1 cellular context compared by ENCODE assay signal in the genomic region with DNA sequence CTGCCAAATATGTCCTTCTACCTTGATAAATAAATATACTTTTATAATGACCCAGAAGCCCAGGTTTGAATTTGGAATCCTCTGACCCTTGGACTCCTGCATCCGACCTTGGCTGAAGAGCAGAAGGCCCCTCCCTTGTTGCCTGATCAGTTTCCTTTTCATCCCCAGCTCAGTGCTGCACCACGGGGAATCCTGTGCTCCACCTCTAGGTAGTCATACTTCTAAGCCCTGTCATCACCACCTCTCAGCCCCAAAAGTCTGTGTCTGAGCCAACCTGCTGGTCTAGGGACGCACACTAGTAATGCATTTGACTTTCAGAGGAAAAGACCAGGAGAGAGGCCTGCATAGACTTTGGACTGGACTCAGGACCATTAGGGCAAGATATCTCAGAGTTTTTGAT.
TF ChIP-seq lines count a peak whose summit lies in the region.

No MANE protein-coding gene starts in this region.

TF ChIP-seq in GM23338, 12 proteins besides CTCF, POLR2A, EP300 and RAD21:
- TF ChIP-seq ZNF114 (CRISPR knock-in tag; IDR thresholded peaks at IDR 0.05) (no peak), EZH2 (IDR thresholded peaks at IDR 0.05; ENCODE audit: low read depth, unreplicated experiment) (no peak), EZH2phosphoT487 (IDR thresholded peaks at IDR 0.05; ENCODE audit: unreplicated experiment) (no peak), ETS1 (IDR thresholded peaks at IDR 0.05) (no peak), REST (IDR thresholded peaks at IDR 0.05; ENCODE audit: unreplicated experiment) (no peak), ZNF331 (CRISPR knock-in tag; IDR thresholded peaks at IDR 0.05; ENCODE audit: low read depth) (no peak), JUNB (IDR thresholded peaks at IDR 0.05; ENCODE audit: unreplicated experiment) (no peak)
- TF ChIP-seq, protein P1, sequence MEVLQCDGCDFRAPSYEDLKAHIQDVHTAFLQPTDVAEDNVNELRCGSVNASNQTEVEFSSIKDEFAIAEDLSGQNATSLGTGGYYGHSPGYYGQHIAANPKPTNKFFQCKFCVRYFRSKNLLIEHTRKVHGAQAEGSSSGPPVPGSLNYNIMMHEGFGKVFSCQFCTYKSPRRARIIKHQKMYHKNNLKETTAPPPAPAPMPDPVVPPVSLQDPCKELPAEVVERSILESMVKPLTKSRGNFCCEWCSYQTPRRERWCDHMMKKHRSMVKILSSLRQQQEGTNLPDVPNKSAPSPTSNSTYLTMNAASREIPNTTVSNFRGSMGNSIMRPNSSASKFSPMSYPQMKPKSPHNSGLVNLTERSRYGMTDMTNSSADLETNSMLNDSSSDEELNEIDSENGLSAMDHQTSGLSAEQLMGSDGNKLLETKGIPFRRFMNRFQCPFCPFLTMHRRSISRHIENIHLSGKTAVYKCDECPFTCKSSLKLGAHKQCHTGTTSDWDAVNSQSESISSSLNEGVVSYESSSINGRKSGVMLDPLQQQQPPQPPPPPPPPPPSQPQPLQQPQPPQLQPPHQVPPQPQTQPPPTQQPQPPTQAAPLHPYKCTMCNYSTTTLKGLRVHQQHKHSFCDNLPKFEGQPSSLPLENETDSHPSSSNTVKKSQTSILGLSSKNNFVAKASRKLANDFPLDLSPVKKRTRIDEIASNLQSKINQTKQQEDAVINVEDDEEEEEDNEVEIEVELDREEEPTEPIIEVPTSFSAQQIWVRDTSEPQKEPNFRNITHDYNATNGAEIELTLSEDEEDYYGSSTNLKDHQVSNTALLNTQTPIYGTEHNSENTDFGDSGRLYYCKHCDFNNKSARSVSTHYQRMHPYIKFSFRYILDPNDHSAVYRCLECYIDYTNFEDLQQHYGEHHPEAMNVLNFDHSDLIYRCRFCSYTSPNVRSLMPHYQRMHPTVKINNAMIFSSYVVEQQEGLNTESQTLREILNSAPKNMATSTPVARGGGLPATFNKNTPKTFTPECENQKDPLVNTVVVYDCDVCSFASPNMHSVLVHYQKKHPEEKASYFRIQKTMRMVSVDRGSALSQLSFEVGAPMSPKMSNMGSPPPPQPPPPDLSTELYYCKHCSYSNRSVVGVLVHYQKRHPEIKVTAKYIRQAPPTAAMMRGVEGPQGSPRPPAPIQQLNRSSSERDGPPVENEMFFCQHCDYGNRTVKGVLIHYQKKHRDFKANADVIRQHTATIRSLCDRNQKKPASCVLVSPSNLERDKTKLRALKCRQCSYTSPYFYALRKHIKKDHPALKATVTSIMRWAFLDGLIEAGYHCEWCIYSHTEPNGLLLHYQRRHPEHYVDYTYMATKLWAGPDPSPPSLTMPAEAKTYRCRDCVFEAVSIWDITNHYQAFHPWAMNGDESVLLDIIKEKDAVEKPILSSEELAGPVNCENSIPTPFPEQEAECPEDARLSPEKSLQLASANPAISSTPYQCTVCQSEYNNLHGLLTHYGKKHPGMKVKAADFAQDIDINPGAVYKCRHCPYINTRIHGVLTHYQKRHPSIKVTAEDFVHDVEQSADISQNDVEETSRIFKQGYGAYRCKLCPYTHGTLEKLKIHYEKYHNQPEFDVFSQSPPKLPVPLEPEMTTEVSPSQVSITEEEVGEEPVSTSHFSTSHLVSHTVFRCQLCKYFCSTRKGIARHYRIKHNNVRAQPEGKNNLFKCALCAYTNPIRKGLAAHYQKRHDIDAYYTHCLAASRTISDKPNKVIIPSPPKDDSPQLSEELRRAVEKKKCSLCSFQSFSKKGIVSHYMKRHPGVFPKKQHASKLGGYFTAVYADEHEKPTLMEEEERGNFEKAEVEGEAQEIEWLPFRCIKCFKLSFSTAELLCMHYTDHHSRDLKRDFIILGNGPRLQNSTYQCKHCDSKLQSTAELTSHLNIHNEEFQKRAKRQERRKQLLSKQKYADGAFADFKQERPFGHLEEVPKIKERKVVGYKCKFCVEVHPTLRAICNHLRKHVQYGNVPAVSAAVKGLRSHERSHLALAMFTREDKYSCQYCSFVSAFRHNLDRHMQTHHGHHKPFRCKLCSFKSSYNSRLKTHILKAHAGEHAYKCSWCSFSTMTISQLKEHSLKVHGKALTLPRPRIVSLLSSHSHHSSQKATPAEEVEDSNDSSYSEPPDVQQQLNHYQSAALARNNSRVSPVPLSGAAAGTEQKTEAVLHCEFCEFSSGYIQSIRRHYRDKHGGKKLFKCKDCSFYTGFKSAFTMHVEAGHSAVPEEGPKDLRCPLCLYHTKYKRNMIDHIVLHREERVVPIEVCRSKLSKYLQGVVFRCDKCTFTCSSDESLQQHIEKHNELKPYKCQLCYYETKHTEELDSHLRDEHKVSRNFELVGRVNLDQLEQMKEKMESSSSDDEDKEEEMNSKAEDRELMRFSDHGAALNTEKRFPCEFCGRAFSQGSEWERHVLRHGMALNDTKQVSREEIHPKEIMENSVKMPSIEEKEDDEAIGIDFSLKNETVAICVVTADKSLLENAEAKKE (CRISPR knock-in tag; IDR thresholded peaks at IDR 0.05) = no peak
